In genomic region chr3:81585937-81586336, GRCh38 we compare ENCODE assay signal across 36 cellular contexts.
"Had no signal": no experiment of that assay in that cellular context is flagged by ENCODE, and none has a peak within 500 bp of the region (broad histone marks: within the 10 kb centered on the region; RNA-seq: fewer than 3 reads in every experiment).

No MANE protein-coding gene starts in this region.

- H3K27me3 ChIP-seq: MG63 had no signal

- DNase-seq: Karpas-422, Kasumi-1, MG63, MM.1S, MV-4-11, NCI-H1048, NCI-H1092, NCI-H1092 treated with DMSO at 0.1 percent for 48 hours, NCI-H1105, NCI-H1105 treated with DMSO at 0.1 percent for 48 hours, NCI-H1417, NCI-H1417 treated with DMSO at 0.1 percent for 48 hours, NCI-H1436, NCI-H1436 treated with DMSO at 0.1 percent for 48 hours, NCI-H146, NCI-H1694, NCI-H1694 treated with DMSO at 0.1 percent for 48 hours, NCI-H187, NCI-H187 treated with DMSO at 0.1 percent for 48 hours, NCI-H1930, NCI-H2029, NCI-H2029 treated with DMSO at 0.1 percent for 48 hours, NCI-H2081, NCI-H2081 treated with DMSO at 0.1 percent for 48 hours, NCI-H2107, NCI-H2171, NCI-H2171 treated with DMSO at 0.1 percent for 48 hours, NCI-H2227 treated with DMSO at 0.1 percent for 48 hours, NCI-H226, NCI-H345, NCI-H446, NCI-H446 treated with DMSO at 0.1 percent for 48 hours, NCI-H510A, NCI-H510A treated with DMSO at 0.1 percent for 48 hours, NCI-H524, NCI-H524 treated with DMSO at 0.1 percent for 48 hours had no signal

- H3K4me3 ChIP-seq: MG63 had no signal

- H3K9me3 ChIP-seq: MG63 had no signal
